ENCODE assay signal across 8 cellular contexts in genomic region chr5:78647838-78648358, GRCh38.
A peak's percentile ranks its signal among the peaks of the same experiment; 100 is the strongest.
DNase-seq lines count a peak whose midpoint lies in the region; ATAC-seq and TF ChIP-seq lines count a peak whose summit lies in the region.

No MANE protein-coding gene starts in this region.

- no peak overlapping the region for H3K27ac ChIP-seq in HL-60 (replicated peaks)

- ATAC-seq in GM19455 (IDR thresholded peaks at IDR 0.05; ENCODE audit: unreplicated experiment) = peak; percentile 31

- peaks cover 17% of the 10 kb centered on the region for H3K36me3 Mint-ChIP-seq in nephron progenitor cell (ENCODE audit: low read depth)

- H3K4me3 Mint-ChIP-seq in nephron progenitor cell = peak overlapping the region; percentile 96

- H3K4me1 Mint-ChIP-seq in nephron progenitor cell = peaks cover 55% of the 10 kb centered on the region

- peak; percentile 79 for DNase-seq in D341Med (ENCODE audit: low spot score)
- DNase-seq in HL-60 (ENCODE audit: low read depth in 1 of 2, low spot score in 1 of 2) = peak in 1 of 2 experiments; percentile 2
- DNase-seq in foreskin fibroblast = peak; percentile 41 to 82
- DNase-seq in nephron progenitor cell = no peak
- no peak for DNase-seq in NCI-H446 treated with DMSO at 0.1 percent for 48 hours (lab: John Stamatoyannopoulos, UW)
- DNase-seq in HUDEP-2 (lab: John Stamatoyannopoulos, UW; ENCODE audit: unreplicated experiment in 76 of 76) = no peak

- peak overlapping the region; percentile 53 for H3K4me3 ChIP-seq in HL-60 (replicated peaks; ENCODE audit: insufficient read depth, low read length)
- H3K4me3 ChIP-seq in WI38 (ENCODE audit: low read depth, low read length) = peak overlapping the region; percentile 72
- peak overlapping the region; percentile 76 to 82 for H3K4me3 ChIP-seq in foreskin fibroblast (ENCODE audit: low read depth in 1 of 2, low read length in 2 of 2)

- no peak for TF ChIP-seq CTCF in HL-60 (IDR thresholded peaks at IDR 0.05; ENCODE audit: insufficient read depth, low read length)
- no peak for TF ChIP-seq CTCF in WI38 (IDR thresholded peaks at IDR 0.05; ENCODE audit: low read depth, low read length)
- no peak for TF ChIP-seq CTCF in foreskin fibroblast (IDR thresholded peaks at IDR 0.05; ENCODE audit: low read depth, low read length)
- TF ChIP-seq CTCF in nephron progenitor cell (IDR thresholded peaks at IDR 0.05) = no peak

- no peaks in the 10 kb centered on the region for H3K9me3 Mint-ChIP-seq in nephron progenitor cell

- H3K27me3 Mint-ChIP-seq in nephron progenitor cell (ENCODE audit: low read depth, poor library complexity) = no peaks in the 10 kb centered on the region

- H3K27ac Mint-ChIP-seq in nephron progenitor cell = peak overlapping the region; percentile 97

- no peaks in the 10 kb centered on the region for H3K27me3 ChIP-seq in HL-60 (ENCODE audit: insufficient read depth, poor library complexity, severe bottlenecking)

Comparison
In these comparisons a context has a peak if more than half of its experiments do, and no peak if none do; other contexts are left out.
1. DNase-seq: peak in D341Med (single experiment) and foreskin fibroblast (2 of 2); none in nephron progenitor cell (single experiment), NCI-H446 treated with DMSO at 0.1 percent for 48 hours (single experiment) and HUDEP-2 (0 of 76).
2. Peak in every context shown above with its lines, with median percentiles within 50 percentile points of each other: H3K4me3 ChIP-seq.